ENCODE assay signal across 7 cellular contexts in genomic region chr3:184320099-184320445, GRCh38. TPM values are rescaled to one million over a fixed set of nuclear protein-coding genes. Genes with fewer than 3 reads are reported as not detected.
DNase-seq lines count a peak whose midpoint lies in the region; ATAC-seq and TF ChIP-seq lines count a peak whose summit lies in the region.
"Had no signal": no experiment of that assay in that cellular context is flagged by ENCODE, and none has a peak within 500 bp of the region (broad histone marks: within the 10 kb centered on the region; RNA-seq: fewer than 3 reads in every experiment).

No MANE protein-coding gene starts in this region.

- H3K4me3 ChIP-seq in tibial artery = peak overlapping the region; percentile 19 to 46

- H3K9me3 Mint-ChIP-seq in activated T-cell treated with anti-CD3 and anti-CD28 coated beads, Interleukin-2, amount 50 U/mL, for 72 hours = no peaks in the 10 kb centered on the region
- H3K9me3 Mint-ChIP-seq: CD8-positive, alpha-beta T cell had no signal

- peak; percentile 63 for DNase-seq in activated CD8-positive, alpha-beta memory T cell treated with anti-CD3 and anti-CD28 coated beads, Interleukin-2, amount 50 U/mL, for 4 hours
- DNase-seq in activated CD8-positive, alpha-beta memory T cell treated with anti-CD3 and anti-CD28 coated beads, Interleukin-2, amount 50 U/mL, for 48 hours = no peak
- peak in 1 of 2 donors; percentile 51 for DNase-seq in activated T-cell treated with anti-CD3 and anti-CD28 coated beads, Interleukin-2, amount 50 U/mL, for 72 hours
- peak; percentile 98 for DNase-seq in iris pigment epithelial cell (ENCODE audit: low read depth)
- DNase-seq in tibial artery = peak; percentile 98 to 99
- DNase-seq in T-helper 1 cell = no peak

- peak; percentile 41 to 51 for ATAC-seq in activated T-cell treated with anti-CD3 and anti-CD28 coated beads, Interleukin-2, amount 50 U/mL, for 72 hours (replicated peaks in 1 of 2)
- ATAC-seq: CD8-positive, alpha-beta T cell had no signal

- H3K27ac Mint-ChIP-seq in activated T-cell treated with anti-CD3 and anti-CD28 coated beads, Interleukin-2, amount 50 U/mL, for 72 hours = no peak overlapping the region

- no peaks in the 10 kb centered on the region for H3K9me3 ChIP-seq in tibial artery

- TF ChIP-seq CTCF in tibial artery (IDR thresholded peaks at IDR 0.05) = no peak

- no peaks in the 10 kb centered on the region for H3K27me3 Mint-ChIP-seq in activated T-cell treated with anti-CD3 and anti-CD28 coated beads, Interleukin-2, amount 50 U/mL, for 72 hours (ENCODE audit: low read depth)

- intact Hi-C loops in tibial artery (cut with DNase I; ENCODE audit: low total_unique reads) = no loop called here

- H3K4me3 Mint-ChIP-seq in activated T-cell treated with anti-CD3 and anti-CD28 coated beads, Interleukin-2, amount 50 U/mL, for 72 hours = no peak overlapping the region
- H3K4me3 Mint-ChIP-seq: CD8-positive, alpha-beta T cell had no signal

- H3K4me1 Mint-ChIP-seq in activated T-cell treated with anti-CD3 and anti-CD28 coated beads, Interleukin-2, amount 50 U/mL, for 72 hours (ENCODE audit: low read depth) = peaks cover 58% of the 10 kb centered on the region

- peaks cover 9 to 68% (median 51%) of the 10 kb centered on the region in 4 donors for H3K4me1 ChIP-seq in tibial artery

- H3K36me3 Mint-ChIP-seq in activated T-cell treated with anti-CD3 and anti-CD28 coated beads, Interleukin-2, amount 50 U/mL, for 72 hours (ENCODE audit: insufficient read depth in 2 of 2) = peaks cover 23 to 54% of the 10 kb centered on the region in 2 donors

- peak overlapping the region; percentile 86 to 97 for H3K27ac ChIP-seq in tibial artery

- peaks cover 48 to 71% (median 56%) of the 10 kb centered on the region in 3 donors for H3K36me3 ChIP-seq in tibial artery

- H3K27me3 ChIP-seq in tibial artery = no peaks in the 10 kb centered on the region

RNA-seq across cellular contexts. Expression of gene EIF4G1, which starts 5.7 kb away (rescaled TPM):
- 100 to 1,000 TPM; 274 to 305 TPM for total RNA-seq in activated T-cell treated with anti-CD3 and anti-CD28 coated beads, Interleukin-2, amount 50 U/mL, for 72 hours

RNA-seq across cellular contexts. Expression of gene FAM131A, which starts 17.3 kb away (rescaled TPM):
- 1 to 10 TPM; 6.6 to 7.6 TPM for total RNA-seq in activated T-cell treated with anti-CD3 and anti-CD28 coated beads, Interleukin-2, amount 50 U/mL, for 72 hours

RNA-seq across cellular contexts. Expression of gene PSMD2, which starts 21.0 kb away (rescaled TPM):
- 100 to 1,000 TPM; 169 to 184 TPM for total RNA-seq in activated T-cell treated with anti-CD3 and anti-CD28 coated beads, Interleukin-2, amount 50 U/mL, for 72 hours

RNA-seq across cellular contexts. Expression of gene CLCN2, which starts 41.3 kb away (rescaled TPM):
- total RNA-seq in activated T-cell treated with anti-CD3 and anti-CD28 coated beads, Interleukin-2, amount 50 U/mL, for 72 hours = 1 to 10 TPM; 3.1 to 3.9 TPM

RNA-seq across cellular contexts. Expression of gene POLR2H, which starts 41.4 kb away (rescaled TPM):
- 10 to 100 TPM; 86.9 to 93.6 TPM for total RNA-seq in activated T-cell treated with anti-CD3 and anti-CD28 coated beads, Interleukin-2, amount 50 U/mL, for 72 hours

Comparison
In these comparisons a context has a peak if more than half of its experiments do, and no peak if none do; other contexts are left out.
1. DNase-seq: peak in activated CD8-positive, alpha-beta memory T cell treated with anti-CD3 and anti-CD28 coated beads, Interleukin-2, amount 50 U/mL, for 4 hours (single experiment), iris pigment epithelial cell (single experiment) and tibial artery (2 of 2); none in activated CD8-positive, alpha-beta memory T cell treated with anti-CD3 and anti-CD28 coated beads, Interleukin-2, amount 50 U/mL, for 48 hours (single experiment) and T-helper 1 cell (0 of 5).